ENCODE assay signal across 10 cellular contexts in genomic region chr7:159012353-159013069, GRCh38.
DNase-seq lines count a peak whose midpoint lies in the region; TF ChIP-seq lines count a peak whose summit lies in the region.
"Had no signal": no experiment of that assay in that cellular context is flagged by ENCODE, and none has a peak within 500 bp of the region (broad histone marks: within the 10 kb centered on the region; RNA-seq: fewer than 3 reads in every experiment).

No MANE protein-coding gene starts in this region.

- DNase-seq in NCI-H510A treated with DMSO at 0.1 percent for 48 hours (lab: John Stamatoyannopoulos, UW) (peak; percentile 63), NCI-H510A (lab: John Stamatoyannopoulos, UW) (no peak), coronary artery (ENCODE audit: low spot score) (peak; percentile 89), mesenchymal stem cell (peak; percentile 9), ureter (ENCODE audit: low spot score) (peak; percentile 76), NCI-H1417 treated with DMSO at 0.1 percent for 48 hours (lab: John Stamatoyannopoulos, UW) (no peak), neural progenitor cell (ENCODE audit: low spot score) (no peak), NCI-H1105 (lab: John Stamatoyannopoulos, UW) (no peak)
- DNase-seq: activated CD8-positive, alpha-beta T cell treated with anti-CD3 and anti-CD28 coated beads for 36 hours; NCI-H1048 had no signal

- H2BK12ac ChIP-seq in mesenchymal stem cell (ENCODE audit: low read length in 2 of 2): no peak overlapping the region

- TF ChIP-seq CTCF in coronary artery (IDR thresholded peaks at IDR 0.05): no peak
- no peak for TF ChIP-seq CTCF in neural progenitor cell (IDR thresholded peaks at IDR 0.05)

- H3K4me3 ChIP-seq in coronary artery (peak overlapping the region; percentile 33), mesenchymal stem cell (ENCODE audit: insufficient read depth in 1 of 2, low read depth in 1 of 2, low read length in 2 of 2) (no peak overlapping the region), neural progenitor cell (no peak overlapping the region)

- peaks cover 5% of the 10 kb centered on the region for H3K27me3 Mint-ChIP-seq in neural progenitor cell (ENCODE audit: insufficient read depth, low read depth)
- H3K27me3 Mint-ChIP-seq: activated CD8-positive, alpha-beta T cell treated with anti-CD3 and anti-CD28 coated beads for 36 hours had no signal

- H3K9me3 Mint-ChIP-seq in neural progenitor cell: no peaks in the 10 kb centered on the region
- H3K9me3 Mint-ChIP-seq: activated CD8-positive, alpha-beta T cell treated with anti-CD3 and anti-CD28 coated beads for 36 hours had no signal

- peaks cover 41% of the 10 kb centered on the region for H3K4me1 ChIP-seq in mesenchymal stem cell (ENCODE audit: control insufficient read depth, insufficient read depth, low read depth, low read length)
- peaks cover 16% of the 10 kb centered on the region for H3K4me1 ChIP-seq in neural progenitor cell

- H3K9ac ChIP-seq in mesenchymal stem cell (ENCODE audit: low read length): no peak overlapping the region
- H3K9ac ChIP-seq in neural progenitor cell: no peak overlapping the region

- no peaks in the 10 kb centered on the region for H4K20me1 ChIP-seq in neural progenitor cell (ENCODE audit: low read depth)

- H3K79me2 ChIP-seq in neural progenitor cell (ENCODE audit: low read depth): no peaks in the 10 kb centered on the region

- no peak overlapping the region for H2AFZ ChIP-seq in mesenchymal stem cell (ENCODE audit: low read depth, low read length)
- H2AFZ ChIP-seq in neural progenitor cell (replicated peaks): no peak overlapping the region

- H3K9me3 ChIP-seq in mesenchymal stem cell (ENCODE audit: control insufficient read depth, low read length) (no peaks in the 10 kb centered on the region), neural progenitor cell (ENCODE audit: low read depth) (no peaks in the 10 kb centered on the region)

- H3K4me2 ChIP-seq in mesenchymal stem cell (ENCODE audit: low read length, poor library complexity, severe bottlenecking): no peak overlapping the region
- H3K4me2 ChIP-seq in neural progenitor cell: no peak overlapping the region

- H3K18ac ChIP-seq in mesenchymal stem cell (ENCODE audit: low read depth in 1 of 2, low read length in 2 of 2): no peak overlapping the region

- H2BK120ac ChIP-seq in mesenchymal stem cell (ENCODE audit: low read depth, low read length): no peak overlapping the region

- H3K36me3 ChIP-seq in mesenchymal stem cell (ENCODE audit: control insufficient read depth in 1 of 2, insufficient read depth in 2 of 2, low read depth in 1 of 2, low read length in 2 of 2) (peaks cover 0 to 2% of the 10 kb centered on the region in 2 experiments), neural progenitor cell (no peaks in the 10 kb centered on the region)

- no peak overlapping the region for H3K14ac ChIP-seq in mesenchymal stem cell (ENCODE audit: low read length in 2 of 2)

- H2AK5ac ChIP-seq in mesenchymal stem cell (ENCODE audit: low read length, severe bottlenecking): no peak overlapping the region

- H3K27ac ChIP-seq in coronary artery (peak overlapping the region; percentile 93 to 95), mesenchymal stem cell (ENCODE audit: low read length, poor library complexity, severe bottlenecking) (no peak overlapping the region), neural progenitor cell (no peak overlapping the region)

- 63% methylated on average over 12 of the region's 12 CpGs for WGBS in mesenchymal stem cell

- H3K23ac ChIP-seq in mesenchymal stem cell (ENCODE audit: low read length in 2 of 2): no peak overlapping the region

- H3K27me3 ChIP-seq in mesenchymal stem cell (ENCODE audit: control insufficient read depth in 1 of 2, insufficient read depth in 1 of 2, low read length in 2 of 2) (peaks cover 0 to 14% of the 10 kb centered on the region in 2 experiments), neural progenitor cell (no peaks in the 10 kb centered on the region)

- no peak overlapping the region for H3K4me3 Mint-ChIP-seq in neural progenitor cell
- H3K4me3 Mint-ChIP-seq: activated CD8-positive, alpha-beta T cell treated with anti-CD3 and anti-CD28 coated beads for 36 hours had no signal

- no peak overlapping the region for H3K4ac ChIP-seq in mesenchymal stem cell (ENCODE audit: low read depth in 1 of 2, low read length in 2 of 2)

- no peak overlapping the region for H2BK15ac ChIP-seq in mesenchymal stem cell (ENCODE audit: low read depth, poor library complexity, severe bottlenecking)

- no peaks in the 10 kb centered on the region for H3K36me3 Mint-ChIP-seq in neural progenitor cell

- H3K4me1 Mint-ChIP-seq in neural progenitor cell: peaks cover 21% of the 10 kb centered on the region

- peak overlapping the region; percentile 12 for H4K91ac ChIP-seq in mesenchymal stem cell (ENCODE audit: low read length)

- no peak overlapping the region for H3K27ac Mint-ChIP-seq in neural progenitor cell
- H3K27ac Mint-ChIP-seq: activated CD8-positive, alpha-beta T cell treated with anti-CD3 and anti-CD28 coated beads for 36 hours had no signal

- no peak overlapping the region for H4K8ac ChIP-seq in mesenchymal stem cell (ENCODE audit: low read length)

- no peaks in the 10 kb centered on the region for H3K79me1 ChIP-seq in mesenchymal stem cell (replicated peaks; ENCODE audit: low read length, poor library complexity, severe bottlenecking)

- H2BK5ac ChIP-seq in mesenchymal stem cell (ENCODE audit: low read depth, low read length, poor library complexity, severe bottlenecking): no peak overlapping the region

- peaks cover 13% of the 10 kb centered on the region for H3F3A ChIP-seq in neural progenitor cell (ENCODE audit: low read depth)

Comparison
In these comparisons a context has a peak if more than half of its experiments do, and no peak if none do; other contexts are left out.
1. DNase-seq: peak in NCI-H510A treated with DMSO at 0.1 percent for 48 hours (single experiment), coronary artery (single experiment), mesenchymal stem cell (single experiment) and ureter (single experiment); none in NCI-H510A (single experiment), NCI-H1417 treated with DMSO at 0.1 percent for 48 hours (single experiment), neural progenitor cell (single experiment) and NCI-H1105 (single experiment).
2. H3K27ac ChIP-seq: peak in coronary artery (2 of 2); none in mesenchymal stem cell (single experiment) and neural progenitor cell (single experiment).